Comparison of ENCODE assay signal across 8 cellular contexts in genomic region chr10:133318494-133319127, GRCh38. TPM values are rescaled to one million over a fixed set of nuclear protein-coding genes. Genes with fewer than 3 reads are reported as not detected.
A peak's percentile ranks its signal among the peaks of the same experiment; 100 is the strongest.
DNase-seq lines count a peak whose midpoint lies in the region; ATAC-seq, FAIRE-seq and TF ChIP-seq lines count a peak whose summit lies in the region.

No MANE protein-coding gene starts in this region.

- H3K4me1 ChIP-seq in iPS DF 6.9 (ENCODE audit: control insufficient read depth, insufficient read depth, low read length) (no peaks in the 10 kb centered on the region), small intestine (ENCODE audit: control insufficient read depth in 2 of 2, insufficient read depth in 1 of 2, low read depth in 1 of 2, low read length in 1 of 2) (no peaks in the 10 kb centered on the region)

- CTCF ChIA-PET in T-cell (lab: Charles Lee): interaction anchor here in 1 of 2 donors (1.0 kb wide), 1 partner anchor 10 kb away, joined by 5 read pairs; no protein-coding TSS in a partner anchor

- peak; percentile 60 for DNase-seq in CMK (ENCODE audit: low read depth)
- no peak for DNase-seq in LNCaP clone FGC (ENCODE audit: low read depth)
- DNase-seq in T-cell: peak in 30 of 34 experiments; percentile 27 to 69 (median 53)
- peak; percentile 36 for DNase-seq in amniotic stem cell (lab: John Stamatoyannopoulos, UW)
- peak; percentile 47 for DNase-seq in iPS DF 6.9 (ENCODE audit: low read depth, low spot score)
- peak; percentile 49 for DNase-seq in small intestine
- no peak for DNase-seq in NCI-H1694 (lab: John Stamatoyannopoulos, UW)

- H3K9me3 ChIP-seq in iPS DF 6.9 (ENCODE audit: control insufficient read depth, insufficient read depth, low read length) (no peaks in the 10 kb centered on the region), small intestine (ENCODE audit: control insufficient read depth, low read depth) (no peaks in the 10 kb centered on the region)

- ATAC-seq in GM21515 (IDR thresholded peaks at IDR 0.05; ENCODE audit: unreplicated experiment) (peak; percentile 86), T-cell (replicated peaks in 1 of 4) (peak; percentile 79 to 89 (median 86))

- H3K27me3 ChIP-seq in iPS DF 6.9 (ENCODE audit: control insufficient read depth, insufficient read depth, low read length): no peaks in the 10 kb centered on the region
- H3K27me3 ChIP-seq in small intestine (ENCODE audit: control insufficient read depth in 2 of 2, insufficient read depth in 2 of 2, low read length in 2 of 2): peaks cover 0 to 5% of the 10 kb centered on the region in 2 donors

- H3K27me3 Mint-ChIP-seq in T-cell: peaks cover 7 to 8% of the 10 kb centered on the region in 2 donors

- no peaks in the 10 kb centered on the region for H3K36me3 ChIP-seq in iPS DF 6.9 (ENCODE audit: control insufficient read depth, insufficient read depth, low read length)
- H3K36me3 ChIP-seq in small intestine (ENCODE audit: control insufficient read depth in 2 of 2, insufficient read depth in 2 of 2, low read length in 2 of 2): no peaks in the 10 kb centered on the region

- no peak overlapping the region for H3K27ac ChIP-seq in iPS DF 6.9 (ENCODE audit: low read length)
- H3K27ac ChIP-seq in small intestine (ENCODE audit: low read depth in 1 of 2, low read length in 1 of 2): no peak overlapping the region

- POLR2A ChIA-PET in T-cell (lab: Charles Lee): no interaction called here

- peak; percentile 74 for TF ChIP-seq CTCF in LNCaP clone FGC (IDR thresholded peaks at IDR 0.05; ENCODE audit: control insufficient read depth, extremely low read depth, insufficient read depth)

- H3K9me3 Mint-ChIP-seq in T-cell: no peaks in the 10 kb centered on the region

- peaks cover 7 to 18% (median 13%) of the 10 kb centered on the region in 3 donors for H3K4me1 Mint-ChIP-seq in T-cell

- peak overlapping the region; percentile 44 to 78 (median 63) for H3K4me3 Mint-ChIP-seq in T-cell

- no peak for FAIRE-seq in small intestine (lab: Jason Lieb, UNC)

- WGBS in iPS DF 6.9 (ENCODE audit: insufficient coverage, insufficient read length): no CpG with 5 or more reads among the region's 51 CpGs
- 6 to 11% (median 9%) methylated on average over 42 to 51 of the region's 51 CpGs for WGBS in small intestine, 3 donors

- H3K4me3 ChIP-seq in LNCaP clone FGC (ENCODE audit: low read depth, low read length) (peak overlapping the region; percentile 47), iPS DF 6.9 (ENCODE audit: low read length) (peak overlapping the region; percentile 45; the same call in 1 of the 2 replicates), small intestine (ENCODE audit: low read depth in 1 of 2, low read length in 2 of 2) (peak overlapping the region; percentile 5 to 34)

- H3K36me3 Mint-ChIP-seq in T-cell: no peaks in the 10 kb centered on the region

- H3K27ac Mint-ChIP-seq in T-cell: no peak overlapping the region

RNA-seq across cellular contexts. Expression of gene ZNF511, which starts 9.9 kb away (rescaled TPM):
- total RNA-seq in T-cell: 10 to 100 TPM; 35.2 to 44.7 (median 36.8) TPM
- 10 to 100 TPM; 43.8 to 61.5 (median 53.9) TPM for polyA plus RNA-seq in small intestine

RNA-seq across cellular contexts. Expression of gene TUBGCP2, which starts 9.9 kb away (rescaled TPM):
- total RNA-seq in T-cell: 10 to 100 TPM; 64.5 to 80.8 (median 72.7) TPM
- 100 to 1,000 TPM in 2 of 3 donors, 10 to 100 TPM in 1; 43.1 to 173 (median 126) TPM for polyA plus RNA-seq in small intestine

RNA-seq across cellular contexts. Expression of gene CALY, which starts 18.1 kb away (rescaled TPM):
- total RNA-seq in T-cell: 1 to 10 TPM in 4 of 5 donors, under 1 TPM in 1; 0.68 to 5.1 (median 3.6) TPM
- polyA plus RNA-seq in small intestine: 1 to 10 TPM in 1 of 3 donors, not detected in 2; 3.0 TPM

RNA-seq across cellular contexts. Expression of gene PRAP1, which starts 28.6 kb away (rescaled TPM):
- not detected for total RNA-seq in T-cell
- polyA plus RNA-seq in small intestine: 1,000 to 10,000 TPM in 2 of 3 donors, 100 to 1,000 TPM in 1; 284 to 2,052 (median 1,424) TPM

RNA-seq across cellular contexts. Expression of gene FUOM, which starts 39.2 kb away (rescaled TPM):
- total RNA-seq in T-cell: 10 to 100 TPM in 4 of 5 donors, 1 to 10 TPM in 1; 9.4 to 30.3 (median 26.9) TPM
- polyA plus RNA-seq in small intestine: 100 to 1,000 TPM in 2 of 3 donors, 10 to 100 TPM in 1; 89.8 to 320 (median 240) TPM

Comparison
In these comparisons a context has a peak if more than half of its experiments do, and no peak if none do; other contexts are left out.
1. DNase-seq: peak in CMK (single experiment), T-cell (30 of 34), amniotic stem cell (single experiment), iPS DF 6.9 (single experiment) and small intestine (single experiment); none in LNCaP clone FGC (single experiment) and NCI-H1694 (single experiment).
2. Peak in every context shown above with its lines, with median percentiles within 50 percentile points of each other: H3K4me3 ChIP-seq.